ENCODE assay signal across 9 cellular contexts in genomic region chr10:13784067-13784466, GRCh38.
DNase-seq lines count a peak whose midpoint lies in the region; ATAC-seq, FAIRE-seq and TF ChIP-seq lines count a peak whose summit lies in the region.
"Had no signal": no experiment of that assay in that cellular context is flagged by ENCODE, and none has a peak within 500 bp of the region (broad histone marks: within the 10 kb centered on the region; RNA-seq: fewer than 3 reads in every experiment).

No MANE protein-coding gene starts in this region.

- peak; percentile 73 for ATAC-seq in stimulated activated naive CD8-positive, alpha-beta T cell treated with anti-CD3 and anti-CD28 coated beads, Interleukin-15, amount 100 ng/mL, for 72 hours
- ATAC-seq in stimulated activated naive CD8-positive, alpha-beta T cell treated with anti-CD3 and anti-CD28 coated beads, Interleukin-15, Interleukin-2, amounts not matched to agents 100 U/mL and 50 U/mL, for 24 hours = no peak
- no peak for ATAC-seq in GM21619 (IDR thresholded peaks at IDR 0.05; ENCODE audit: unreplicated experiment)
- no peak for ATAC-seq in HG03521 (IDR thresholded peaks at IDR 0.05; ENCODE audit: unreplicated experiment)

- no peaks in the 10 kb centered on the region for H3K9me3 Mint-ChIP-seq in stimulated activated naive CD8-positive, alpha-beta T cell treated with anti-CD3 and anti-CD28 coated beads, Interleukin-15, amount 100 ng/mL, for 72 hours
- no peaks in the 10 kb centered on the region for H3K9me3 Mint-ChIP-seq in endothelial cell (ENCODE audit: unreplicated experiment)

- H3K27me3 Mint-ChIP-seq in stimulated activated naive CD8-positive, alpha-beta T cell treated with anti-CD3 and anti-CD28 coated beads, Interleukin-15, amount 100 ng/mL, for 72 hours = no peaks in the 10 kb centered on the region
- peaks cover 2% of the 10 kb centered on the region for H3K27me3 Mint-ChIP-seq in endothelial cell (ENCODE audit: unreplicated experiment)

- H3K4me3 Mint-ChIP-seq in stimulated activated naive CD8-positive, alpha-beta T cell treated with anti-CD3 and anti-CD28 coated beads, Interleukin-15, amount 100 ng/mL, for 72 hours = no peak overlapping the region
- H3K4me3 Mint-ChIP-seq in endothelial cell (ENCODE audit: unreplicated experiment) = no peak overlapping the region

- no peak for FAIRE-seq in urothelium cell line (lab: Jason Lieb, UNC)

- DNase-seq in stimulated activated naive CD8-positive, alpha-beta T cell treated with anti-CD3 and anti-CD28 coated beads, Interleukin-15, amount 100 ng/mL, for 72 hours = peak in 1 of 2 donors; percentile 32
- DNase-seq in stimulated activated naive CD8-positive, alpha-beta T cell treated with anti-CD3 and anti-CD28 coated beads, Interleukin-15, Interleukin-2, amounts not matched to agents 100 U/mL and 50 U/mL, for 24 hours = no peak
- peak; percentile 20 for DNase-seq in NOMO-1 treated with dmso at 0.1 percent for 144 hours (lab: John Stamatoyannopoulos, UW; ENCODE audit: unreplicated experiment)
- DNase-seq in endothelial cell (ENCODE audit: low spot score) = peak; percentile 36
- DNase-seq in urothelium cell line (ENCODE audit: low spot score) = peak; percentile 57
- no peak for DNase-seq in SK-N-DZ (ENCODE audit: low spot score)
- DNase-seq: head of caudate nucleus had no signal

- peak overlapping the region; percentile 2 to 93 for H3K27ac Mint-ChIP-seq in stimulated activated naive CD8-positive, alpha-beta T cell treated with anti-CD3 and anti-CD28 coated beads, Interleukin-15, amount 100 ng/mL, for 72 hours
- peak overlapping the region; percentile 64 for H3K27ac Mint-ChIP-seq in endothelial cell (ENCODE audit: unreplicated experiment)

- TF ChIP-seq CTCF in endothelial cell (IDR thresholded peaks at IDR 0.05; ENCODE audit: unreplicated experiment) = no peak

- peaks cover 31% of the 10 kb centered on the region for H3K4me1 Mint-ChIP-seq in stimulated activated naive CD8-positive, alpha-beta T cell treated with anti-CD3 and anti-CD28 coated beads, Interleukin-15, amount 100 ng/mL, for 72 hours
- H3K4me1 Mint-ChIP-seq in endothelial cell (ENCODE audit: unreplicated experiment) = peaks cover 9% of the 10 kb centered on the region

- H3K36me3 Mint-ChIP-seq in endothelial cell (ENCODE audit: low read depth, unreplicated experiment) = peaks cover 3% of the 10 kb centered on the region

Comparison
In these comparisons a context has a peak if more than half of its experiments do, and no peak if none do; other contexts are left out.
1. DNase-seq: peak in NOMO-1 treated with dmso at 0.1 percent for 144 hours (single experiment), endothelial cell (single experiment) and urothelium cell line (single experiment); none in stimulated activated naive CD8-positive, alpha-beta T cell treated with anti-CD3 and anti-CD28 coated beads, Interleukin-15, Interleukin-2, amounts not matched to agents 100 U/mL and 50 U/mL, for 24 hours (single experiment) and SK-N-DZ (single experiment).